In genomic region chr1:230868736-230869385, GRCh38 we compare ENCODE assay signal across 8 cellular contexts. TPM values are rescaled to one million over a fixed set of nuclear protein-coding genes. Genes with fewer than 3 reads are reported as not detected.
DNase-seq lines count a peak whose midpoint lies in the region; ATAC-seq and TF ChIP-seq lines count a peak whose summit lies in the region.

No MANE protein-coding gene starts in this region.

- H3K27me3 ChIP-seq in RWPE2 (ENCODE audit: insufficient read depth, poor library complexity, severe bottlenecking) = no peaks in the 10 kb centered on the region
- H3K27me3 ChIP-seq in lung (ENCODE audit: control insufficient read depth, insufficient read depth) = no peaks in the 10 kb centered on the region
- H3K27me3 ChIP-seq in thyroid gland = no peaks in the 10 kb centered on the region

- TF ChIP-seq CTCF in RWPE2 (IDR thresholded peaks at IDR 0.05; ENCODE audit: poor library complexity, severe bottlenecking) (no peak), lung (IDR thresholded peaks at IDR 0.05; ENCODE audit: control extremely low read depth, extremely low read depth) (no peak), thyroid gland (IDR thresholded peaks at IDR 0.05) (peak in 1 of 6 experiments; percentile 13)

- H3K27ac Mint-ChIP-seq in dendritic cell treated with granulocyte-macrophage colony-stimulating factor and Interleukin-4, amounts not matched to agents 40 ng/mL and 50 ng/mL, for 4 days = peak overlapping the region; percentile 76

- intact Hi-C loops in dendritic cell treated with granulocyte-macrophage colony-stimulating factor and Interleukin-4, amounts not matched to agents 40 ng/mL and 50 ng/mL, for 4 days (cut with micrococcal nuclease) = loop anchor here (5.0 kb wide), 1 partner anchor 227 kb away; the partner anchor contains the start of gene COG2
- intact Hi-C loops in thyroid gland (cut with DNase I) = loop anchor here (5.0 kb wide), 1 partner anchor 62 kb away; no protein-coding TSS in a partner anchor

- ATAC-seq in GM19452 (IDR thresholded peaks at IDR 0.05; ENCODE audit: unreplicated experiment) (peak; percentile 29), HG03460 (IDR thresholded peaks at IDR 0.05; ENCODE audit: unreplicated experiment) (peak; percentile 36), RWPE2 (ENCODE audit: low read depth) (peak; percentile 65), lung (ENCODE audit: insufficient read depth, low FRiP score) (peak; percentile 21)

- H3K9me3 Mint-ChIP-seq in dendritic cell treated with granulocyte-macrophage colony-stimulating factor and Interleukin-4, amounts not matched to agents 40 ng/mL and 50 ng/mL, for 4 days = no peaks in the 10 kb centered on the region

- DNase-seq in DMS153 treated with DMSO at 0.1 percent for 48 hours (lab: John Stamatoyannopoulos, UW; ENCODE audit: unreplicated experiment) = peak; percentile 63
- no peak for DNase-seq in RWPE2 (ENCODE audit: low spot score)
- peak; percentile 61 for DNase-seq in lung (ENCODE audit: low spot score)
- DNase-seq in thyroid gland = peak; percentile 84 to 87
- DNase-seq in GDM1 (lab: John Stamatoyannopoulos, UW) = no peak

- WGBS in lung, 2 donors = 6 to 8% methylated on average over 40 of the region's 40 CpGs
- WGBS in thyroid gland, 2 donors = 5 to 7% methylated on average over 23 to 27 of the region's 40 CpGs

- H3K27ac ChIP-seq in RWPE2 (ENCODE audit: poor library complexity, severe bottlenecking) (no peak overlapping the region), lung (ENCODE audit: low read depth in 1 of 2, low read length in 1 of 2) (peak overlapping the region; percentile 82 to 84), thyroid gland (peak overlapping the region; percentile 66 to 94 (median 91))

- peak overlapping the region; percentile 86 for H3K4me3 Mint-ChIP-seq in dendritic cell treated with granulocyte-macrophage colony-stimulating factor and Interleukin-4, amounts not matched to agents 40 ng/mL and 50 ng/mL, for 4 days

- TF ChIP-seq POLR2A in thyroid gland (IDR thresholded peaks at IDR 0.05) = peak in 1 of 2 donors; percentile 63

- H3K36me3 ChIP-seq in RWPE2 (ENCODE audit: low read depth) = no peaks in the 10 kb centered on the region
- H3K36me3 ChIP-seq in lung (ENCODE audit: control insufficient read depth in 2 of 2, insufficient read depth in 2 of 2, low read length in 2 of 2) = no peaks in the 10 kb centered on the region
- no peaks in the 10 kb centered on the region for H3K36me3 ChIP-seq in thyroid gland

- peaks cover 19% of the 10 kb centered on the region for H3K4me1 Mint-ChIP-seq in dendritic cell treated with granulocyte-macrophage colony-stimulating factor and Interleukin-4, amounts not matched to agents 40 ng/mL and 50 ng/mL, for 4 days (ENCODE audit: low read depth)

- H3K4me1 ChIP-seq in RWPE2 (ENCODE audit: insufficient read depth, poor library complexity, severe bottlenecking) = peaks cover 8% of the 10 kb centered on the region
- peaks cover 3 to 16% of the 10 kb centered on the region in 2 donors for H3K4me1 ChIP-seq in lung (ENCODE audit: control insufficient read depth in 2 of 2, insufficient read depth in 2 of 2, low read length in 2 of 2)
- peaks cover 38 to 43% of the 10 kb centered on the region in 2 donors for H3K4me1 ChIP-seq in thyroid gland

- peaks cover 10% of the 10 kb centered on the region for H3K36me3 Mint-ChIP-seq in dendritic cell treated with granulocyte-macrophage colony-stimulating factor and Interleukin-4, amounts not matched to agents 40 ng/mL and 50 ng/mL, for 4 days (ENCODE audit: low read depth)

- peaks cover 53% of the 10 kb centered on the region for H3K27me3 Mint-ChIP-seq in dendritic cell treated with granulocyte-macrophage colony-stimulating factor and Interleukin-4, amounts not matched to agents 40 ng/mL and 50 ng/mL, for 4 days

- H3K4me3 ChIP-seq in RWPE2 (ENCODE audit: severe bottlenecking) = peak overlapping the region; percentile 23
- H3K4me3 ChIP-seq in lung = peak overlapping the region; percentile 15
- H3K4me3 ChIP-seq in thyroid gland (replicated peaks in 1 of 3) = peak overlapping the region in 2 of 3 donors; percentile 30 to 84

- no peaks in the 10 kb centered on the region for H3K9me3 ChIP-seq in RWPE2 (ENCODE audit: severe bottlenecking)
- H3K9me3 ChIP-seq in lung (ENCODE audit: control insufficient read depth in 2 of 2, insufficient read depth in 1 of 2, low read length in 1 of 2) = peaks cover 0 to 2% of the 10 kb centered on the region in 2 donors
- no peaks in the 10 kb centered on the region for H3K9me3 ChIP-seq in thyroid gland

RNA-seq across cellular contexts. Expression of gene C1orf198, which starts 0.5 kb away (rescaled TPM):
- total RNA-seq in lung = 100 to 1,000 TPM in 1 of 2 donors, 10 to 100 TPM in 1; 51.9 to 109 TPM
- polyA plus RNA-seq in lung = 10 to 100 TPM; 25.8 to 47.5 TPM
- 100 to 1,000 TPM in 3 of 4 donors, 10 to 100 TPM in 1; 87.8 to 142 (median 124) TPM for total RNA-seq in thyroid gland

Comparison
In these comparisons a context has a peak if more than half of its experiments do, and no peak if none do; other contexts are left out.
1. DNase-seq: peak in DMS153 treated with DMSO at 0.1 percent for 48 hours (single experiment), lung (single experiment) and thyroid gland (2 of 2); none in RWPE2 (single experiment) and GDM1 (single experiment).
2. Peak in every context shown above with its lines, with median percentiles within 50 percentile points of each other: ATAC-seq and H3K4me3 ChIP-seq.